In the genomic region with DNA sequence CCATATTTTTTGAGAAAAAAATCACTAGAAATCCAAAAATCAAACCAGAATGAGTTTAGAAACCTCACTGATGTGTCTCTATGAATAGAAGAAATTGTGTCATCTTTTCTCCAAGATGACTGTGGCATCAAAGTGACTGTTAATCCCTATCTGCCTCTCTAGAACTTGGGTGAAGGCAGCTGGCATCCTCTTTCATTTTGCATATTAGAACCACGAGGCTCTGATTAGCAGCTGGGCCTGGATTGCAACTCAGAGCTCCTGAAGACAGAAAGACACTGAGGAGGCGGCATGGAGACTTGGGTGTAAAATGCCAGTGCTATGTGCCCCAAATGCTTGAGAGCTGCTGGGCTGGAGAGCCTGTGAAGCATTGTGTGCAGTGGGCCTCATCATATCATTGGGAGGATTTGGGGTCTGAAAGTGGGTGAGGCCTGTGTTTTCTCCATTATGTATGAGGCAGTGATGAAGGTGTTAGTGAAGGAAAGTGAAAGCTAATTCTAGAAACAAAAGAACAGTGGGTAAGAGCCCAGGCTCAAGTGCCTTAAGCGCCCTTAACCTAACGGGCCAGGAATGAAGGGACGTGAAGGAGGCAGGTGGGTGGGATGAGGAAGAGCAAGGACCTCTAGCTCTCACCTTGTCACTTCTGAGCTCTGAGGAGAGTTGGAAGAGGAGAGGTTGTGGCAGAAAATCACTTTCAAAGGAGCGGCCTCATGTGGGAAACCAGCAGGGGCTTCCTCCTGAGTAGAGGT, we compare ENCODE assay signal across 16 cellular contexts. TPM values are rescaled to one million over a fixed set of nuclear protein-coding genes. Genes with fewer than 3 reads are reported as not detected.
"Had no signal": no experiment of that assay in that cellular context is flagged by ENCODE, and none has a peak within 500 bp of the region (broad histone marks: within the 10 kb centered on the region; RNA-seq: fewer than 3 reads in every experiment).

No MANE protein-coding gene starts in this region.

- H3K27ac ChIP-seq: brain microvascular endothelial cell, dorsolateral prefrontal cortex, epithelial cell of prostate, thyroid gland had no signal

- H3K4me3 Mint-ChIP-seq: activated T-cell treated with anti-CD3 and anti-CD28 coated beads, Interleukin-2, amount 50 U/mL, for 72 hours; nephron progenitor cell had no signal

- H3K4me1 ChIP-seq: thyroid gland had no signal

- H3K9me3 ChIP-seq: thyroid gland had no signal

- H3K4me3 ChIP-seq: dorsolateral prefrontal cortex, thyroid gland had no signal

- H3K9me3 Mint-ChIP-seq: activated T-cell treated with anti-CD3 and anti-CD28 coated beads, Interleukin-2, amount 50 U/mL, for 72 hours; nephron progenitor cell had no signal

- H3K27me3 ChIP-seq: brain microvascular endothelial cell, thyroid gland had no signal

- DNase-seq: activated CD4-positive, alpha-beta T cell treated with anti-CD3 and anti-CD28 coated beads for 1 hour; activated CD8-positive, alpha-beta memory T cell treated with anti-CD3 and anti-CD28 coated beads for 24 hours; activated effector memory CD4-positive, alpha-beta T cell treated with anti-CD3 and anti-CD28 coated beads, Interleukin-2, amount 50 U/mL, for 16 hours; aorta; brain microvascular endothelial cell; central memory CD4-positive, alpha-beta T cell; mammary epithelial cell; stimulated activated naive CD4-positive, alpha-beta T cell treated with Interleukin-2 at 50 U/mL for 16 hours had no signal

- H3K36me3 ChIP-seq: brain microvascular endothelial cell, thyroid gland had no signal

- ATAC-seq: activated T-cell treated with anti-CD3 and anti-CD28 coated beads, Interleukin-2, amount 50 U/mL, for 72 hours had no signal

- H3K27ac Mint-ChIP-seq: activated T-cell treated with anti-CD3 and anti-CD28 coated beads, Interleukin-2, amount 50 U/mL, for 72 hours; nephron progenitor cell had no signal

RNA-seq across cellular contexts. Expression of a gene that starts 26.2 kb away (rescaled TPM):
- total RNA-seq: activated T-cell treated with anti-CD3 and anti-CD28 coated beads, Interleukin-2, amount 50 U/mL, for 72 hours; aorta; posterior vena cava; subcutaneous adipose tissue had no signal
- polyA plus RNA-seq: aorta had no signal

RNA-seq across cellular contexts. Expression of a gene that starts 36.1 kb away (rescaled TPM):
- total RNA-seq: activated T-cell treated with anti-CD3 and anti-CD28 coated beads, Interleukin-2, amount 50 U/mL, for 72 hours; aorta; mammary epithelial cell; posterior vena cava; subcutaneous adipose tissue had no signal
- polyA plus RNA-seq: keratinocyte, mammary epithelial cell had no signal
